22 cellular contexts compared by ENCODE assay signal in the genomic region with DNA sequence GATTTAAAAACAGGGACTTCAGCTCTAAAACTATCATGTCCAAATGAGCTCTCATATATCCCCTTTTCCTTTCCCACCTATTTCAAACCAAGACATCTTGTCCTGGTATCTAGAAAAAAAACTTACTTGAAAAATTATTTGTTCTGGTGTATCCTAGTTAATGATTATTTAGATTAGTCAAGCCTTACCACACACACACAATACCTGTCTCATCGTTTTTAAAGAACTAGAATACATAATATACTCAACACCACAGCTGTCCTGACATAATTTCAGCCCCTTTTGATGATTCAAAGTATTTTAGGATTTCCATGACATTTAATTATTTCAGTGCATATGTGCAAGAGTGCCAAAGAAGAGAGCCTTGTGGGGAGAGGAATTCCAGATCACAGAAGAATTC.
"Had no signal": no experiment of that assay in that cellular context is flagged by ENCODE, and none has a peak within 500 bp of the region (broad histone marks: within the 10 kb centered on the region; RNA-seq: fewer than 3 reads in every experiment).

No MANE protein-coding gene starts in this region.

- H3K4me1 Mint-ChIP-seq: immature natural killer cell, memory B cell, naive B cell, nephron progenitor cell had no signal

- H3K4me1 ChIP-seq: gastroesophageal sphincter, left ventricle myocardium inferior, lower lobe of right lung, right atrium auricular region, sigmoid colon, upper lobe of left lung, uterus had no signal

- H3K27ac ChIP-seq: esophagus squamous epithelium, gastroesophageal sphincter, left ventricle myocardium inferior, lower lobe of right lung, right atrium auricular region, sigmoid colon, skin epidermis, upper lobe of left lung, uterus had no signal

- H3K4me3 Mint-ChIP-seq: dendritic cell treated with granulocyte-macrophage colony-stimulating factor and Interleukin-4, amounts not matched to agents 40 ng/mL and 50 ng/mL, for 4 days; effector memory CD8-positive, alpha-beta T cell; immature natural killer cell; memory B cell; naive B cell; nephron progenitor cell had no signal

- H3K9me3 Mint-ChIP-seq: dendritic cell treated with granulocyte-macrophage colony-stimulating factor and Interleukin-4, amounts not matched to agents 40 ng/mL and 50 ng/mL, for 4 days; effector memory CD8-positive, alpha-beta T cell had no signal

- FAIRE-seq: colon had no signal

- ATAC-seq: effector memory CD8-positive, alpha-beta T cell; gastroesophageal sphincter; lower lobe of right lung had no signal

- H3K27me3 ChIP-seq: esophagus squamous epithelium, gastroesophageal sphincter, right atrium auricular region, sigmoid colon, upper lobe of left lung, uterus had no signal

- H3K36me3 ChIP-seq: esophagus squamous epithelium, gastroesophageal sphincter, left ventricle myocardium inferior, lower lobe of right lung, right atrium auricular region, sigmoid colon, upper lobe of left lung, uterus had no signal

- H3K27me3 Mint-ChIP-seq: dendritic cell treated with granulocyte-macrophage colony-stimulating factor and Interleukin-4, amounts not matched to agents 40 ng/mL and 50 ng/mL, for 4 days had no signal

- H3K4me3 ChIP-seq: esophagus squamous epithelium, gastroesophageal sphincter, left ventricle myocardium inferior, lower lobe of right lung, right atrium auricular region, sigmoid colon, skin epidermis, upper lobe of left lung, uterus had no signal

- H3K9me3 ChIP-seq: esophagus squamous epithelium, lower lobe of right lung, uterus had no signal

- H3K27ac Mint-ChIP-seq: dendritic cell treated with granulocyte-macrophage colony-stimulating factor and Interleukin-4, amounts not matched to agents 40 ng/mL and 50 ng/mL, for 4 days; effector memory CD8-positive, alpha-beta T cell; immature natural killer cell; memory B cell; naive B cell; nephron progenitor cell had no signal

- DNase-seq: cerebellar nuclear complex; effector memory CD8-positive, alpha-beta T cell; esophagus squamous epithelium; foreskin fibroblast; immature natural killer cell; left ventricle myocardium inferior; lower lobe of right lung; midbrain; naive B cell; nephron progenitor cell; posterior cingulate gyrus; sigmoid colon; stimulated activated CD4-positive, alpha-beta T cell treated with anti-CD3 and anti-CD28 coated beads, Interleukin-2, amount 100 ng/mL, for 24 hours; stimulated activated naive CD4-positive, alpha-beta T cell; upper lobe of left lung; uterus had no signal
